In the genomic region with DNA sequence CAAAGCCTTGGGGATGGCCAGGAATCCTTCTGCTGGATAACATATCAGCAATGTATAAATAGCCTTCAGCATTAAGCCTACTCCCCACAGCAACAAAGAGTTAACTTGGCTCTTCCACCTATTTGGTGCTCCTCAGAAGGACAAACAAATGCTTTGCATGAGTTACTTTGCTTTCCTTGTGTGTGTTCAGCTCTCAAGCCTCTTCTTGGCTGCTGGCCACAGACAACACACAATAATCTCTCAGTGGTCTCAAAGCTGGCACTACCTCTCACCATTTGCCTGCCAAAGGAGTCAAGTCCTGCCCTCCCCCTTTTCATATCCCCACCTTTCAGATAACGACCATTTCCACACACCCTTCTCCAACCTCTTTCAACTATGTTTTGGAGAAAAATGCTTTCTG, we compare ENCODE assay signal across 20 cellular contexts. TPM values are rescaled to one million over a fixed set of nuclear protein-coding genes. Genes with fewer than 3 reads are reported as not detected.
DNase-seq lines count a peak whose midpoint lies in the region; ATAC-seq and TF ChIP-seq lines count a peak whose summit lies in the region.
"Had no signal": no experiment of that assay in that cellular context is flagged by ENCODE, and none has a peak within 500 bp of the region (broad histone marks: within the 10 kb centered on the region; RNA-seq: fewer than 3 reads in every experiment).

No MANE protein-coding gene starts in this region.

- no peaks in the 10 kb centered on the region for H3K27me3 Mint-ChIP-seq in activated CD8-positive, alpha-beta T cell treated with anti-CD3 and anti-CD28 coated beads for 36 hours
- H3K27me3 Mint-ChIP-seq: activated CD8-positive, alpha-beta memory T cell treated with anti-CD3 and anti-CD28 coated beads, Interleukin-2, amount 10 ng/mL, durations not matched to agents 7 days and 5 days; CD4-positive, alpha-beta T cell; central memory CD8-positive, alpha-beta T cell had no signal

- peak overlapping the region; percentile 63 for H3K27ac ChIP-seq in angular gyrus (ENCODE audit: low read depth, low read length)
- H3K27ac ChIP-seq: PC-9, SK-N-MC had no signal

- no peaks in the 10 kb centered on the region for H3K9me3 Mint-ChIP-seq in activated CD8-positive, alpha-beta T cell treated with anti-CD3 and anti-CD28 coated beads for 36 hours
- H3K9me3 Mint-ChIP-seq: CD4-positive, alpha-beta T cell; central memory CD8-positive, alpha-beta T cell; natural killer cell had no signal

- DNase-seq in COR-L47 (lab: John Stamatoyannopoulos, UW) (peak; percentile 44), NCI-H2029 treated with DMSO at 0.1 percent for 48 hours (lab: John Stamatoyannopoulos, UW) (peak; percentile 79), medulla oblongata (ENCODE audit: extremely low spot score) (peak; percentile 91), occipital lobe (lab: John Stamatoyannopoulos, UW) (no peak), GF-D8 (lab: John Stamatoyannopoulos, UW) (no peak)
- DNase-seq in activated CD8-positive, alpha-beta T cell treated with anti-CD3 and anti-CD28 coated beads for 36 hours: no peak
- DNase-seq: ACHN; activated CD8-positive, alpha-beta memory T cell treated with anti-CD3 and anti-CD28 coated beads, Interleukin-2, amount 10 ng/mL, durations not matched to agents 7 days and 5 days; CD4-positive, alpha-beta T cell; effector memory CD4-positive, alpha-beta T cell; mesenchymal stem cell; natural killer cell; NCI-H82; PC-9 had no signal

- POLR2A ChIA-PET in activated CD8-positive, alpha-beta T cell treated with anti-CD3 and anti-CD28 coated beads for 36 hours (lab: Charles Lee): no interaction called here

- CTCF ChIA-PET in activated CD8-positive, alpha-beta T cell treated with anti-CD3 and anti-CD28 coated beads for 36 hours (lab: Charles Lee): interaction anchor here (1.8 kb wide), 1 partner anchor 28 kb away, joined by 4 read pairs; no protein-coding TSS in a partner anchor

- no peak for ATAC-seq in GM18517 (IDR thresholded peaks at IDR 0.05; ENCODE audit: unreplicated experiment)
- ATAC-seq in activated CD8-positive, alpha-beta T cell treated with anti-CD3 and anti-CD28 coated beads for 36 hours: no peak
- ATAC-seq: activated CD4-positive, CD25-positive, alpha-beta regulatory T cell treated with anti-CD3 and anti-CD28 coated beads, Interleukin-2, amount 50 U/mL, for 24 hours; activated CD8-positive, alpha-beta memory T cell treated with anti-CD3 and anti-CD28 coated beads, Interleukin-2, amount 10 ng/mL, durations not matched to agents 7 days and 5 days; natural killer cell had no signal

- H3K36me3 Mint-ChIP-seq in activated CD8-positive, alpha-beta T cell treated with anti-CD3 and anti-CD28 coated beads for 36 hours (ENCODE audit: low read depth): no peaks in the 10 kb centered on the region
- H3K36me3 Mint-ChIP-seq: activated CD8-positive, alpha-beta memory T cell treated with anti-CD3 and anti-CD28 coated beads, Interleukin-2, amount 10 ng/mL, durations not matched to agents 7 days and 5 days; natural killer cell had no signal

- H3K4me3 Mint-ChIP-seq in activated CD8-positive, alpha-beta T cell treated with anti-CD3 and anti-CD28 coated beads for 36 hours: no peak overlapping the region
- H3K4me3 Mint-ChIP-seq: activated CD8-positive, alpha-beta memory T cell treated with anti-CD3 and anti-CD28 coated beads, Interleukin-2, amount 10 ng/mL, durations not matched to agents 7 days and 5 days; CD4-positive, alpha-beta T cell; central memory CD8-positive, alpha-beta T cell; natural killer cell had no signal

- intact Hi-C loops in activated CD8-positive, alpha-beta T cell treated with anti-CD3 and anti-CD28 coated beads for 36 hours (cut with micrococcal nuclease): no loop called here

- H3K27ac Mint-ChIP-seq in activated CD8-positive, alpha-beta T cell treated with anti-CD3 and anti-CD28 coated beads for 36 hours: no peak overlapping the region
- H3K27ac Mint-ChIP-seq: activated CD8-positive, alpha-beta memory T cell treated with anti-CD3 and anti-CD28 coated beads, Interleukin-2, amount 10 ng/mL, durations not matched to agents 7 days and 5 days; CD4-positive, alpha-beta T cell; natural killer cell; progenitor cell of endocrine pancreas had no signal

- no peaks in the 10 kb centered on the region for H3K4me1 Mint-ChIP-seq in activated CD8-positive, alpha-beta T cell treated with anti-CD3 and anti-CD28 coated beads for 36 hours (ENCODE audit: low read depth)
- H3K4me1 Mint-ChIP-seq: activated CD8-positive, alpha-beta memory T cell treated with anti-CD3 and anti-CD28 coated beads, Interleukin-2, amount 10 ng/mL, durations not matched to agents 7 days and 5 days; central memory CD8-positive, alpha-beta T cell; natural killer cell had no signal

- no peak for TF ChIP-seq CTCF in activated CD8-positive, alpha-beta T cell treated with anti-CD3 and anti-CD28 coated beads for 36 hours (IDR thresholded peaks at IDR 0.05)

RNA-seq across cellular contexts. Expression of gene FTCDNL1, which starts 17.5 kb away (rescaled TPM):
- total RNA-seq in occipital lobe: 3.3 TPM
- total RNA-seq in activated CD8-positive, alpha-beta T cell treated with anti-CD3 and anti-CD28 coated beads for 36 hours: 1 to 10 TPM; 1.9 to 2.0 TPM

Comparison
In these comparisons a context has a peak if more than half of its experiments do, and no peak if none do; other contexts are left out.
1. DNase-seq: peak in COR-L47 (single experiment), NCI-H2029 treated with DMSO at 0.1 percent for 48 hours (single experiment) and medulla oblongata (single experiment); none in occipital lobe (single experiment), GF-D8 (single experiment) and activated CD8-positive, alpha-beta T cell treated with anti-CD3 and anti-CD28 coated beads for 36 hours (single experiment).